ENCODE assay signal across 19 cellular contexts in genomic region chr5:104186510-104186909, GRCh38.
"Had no signal": no experiment of that assay in that cellular context is flagged by ENCODE, and none has a peak within 500 bp of the region (broad histone marks: within the 10 kb centered on the region; RNA-seq: fewer than 3 reads in every experiment).

No MANE protein-coding gene starts in this region.

- H3K4me3 ChIP-seq: K562, SJSA1, SK-N-MC had no signal

- H3K27me3 ChIP-seq: SJSA1 had no signal

- H3K27ac ChIP-seq: HL-60, KMS-11, SJSA1, SK-N-MC had no signal

- H3K9ac ChIP-seq: KMS-11 had no signal

- ATAC-seq: K562 had no signal

- H3K4me1 ChIP-seq: SJSA1 had no signal

- DNase-seq: Kasumi-1, NCI-H1092, NCI-H1105 treated with DMSO at 0.1 percent for 48 hours, NCI-H1417 treated with DMSO at 0.1 percent for 48 hours, NCI-H146, NCI-H1694 treated with DMSO at 0.1 percent for 48 hours, NCI-H1930, NCI-H2107, NCI-H2227 treated with DMSO at 0.1 percent for 48 hours, NCI-H524, NCI-H526 treated with DMSO at 0.1 percent for 48 hours, NCI-H748 treated with DMSO at 0.1 percent for 48 hours, Right ventricle myocardium superior, SIG-M5 had no signal

- H3K4me2 ChIP-seq: KMS-11 had no signal

- H3K36me3 ChIP-seq: SJSA1 had no signal
